ENCODE assay signal across 25 cellular contexts in genomic region chr22:44276041-44276440, GRCh38. TPM values are rescaled to one million over a fixed set of nuclear protein-coding genes. Genes with fewer than 3 reads are reported as not detected.
DNase-seq lines count a peak whose midpoint lies in the region; ATAC-seq, FAIRE-seq and TF ChIP-seq lines count a peak whose summit lies in the region.
"Had no signal": no experiment of that assay in that cellular context is flagged by ENCODE, and none has a peak within 500 bp of the region (broad histone marks: within the 10 kb centered on the region; RNA-seq: fewer than 3 reads in every experiment).

No MANE protein-coding gene starts in this region.

- H3K4ac ChIP-seq in H1 (replicated peaks; ENCODE audit: insufficient read length, low read depth, low read length): no peak overlapping the region

- no peak overlapping the region for H2AFZ ChIP-seq in H1 (ENCODE audit: low read length)

- H2BK15ac ChIP-seq in H1 (ENCODE audit: low read length): no peak overlapping the region

- H4K5ac ChIP-seq in H1 (ENCODE audit: insufficient read length, low read depth, low read length): no peak overlapping the region

- no peak overlapping the region for H3K14ac ChIP-seq in H1 (ENCODE audit: insufficient read length)

- 85% methylated on average over 10 of the region's 10 CpGs; no CpG with 5 or more reads in 1 of the 2 experiments for WGBS in H1 (ENCODE audit: extremely low coverage in 1 of 2, insufficient coverage in 1 of 2, insufficient read length in 1 of 2, insufficient replicate concordance in 2 of 2, low coverage in 1 of 2, low lambda C conversion rate in 2 of 2, missing lambda C conversion rate in 1 of 2), 2 experiments
- 80 to 87% (median 83%) methylated on average over 10 of the region's 10 CpGs for WGBS in spleen, 5 donors

- no peak overlapping the region for H4K91ac ChIP-seq in H1 (replicated peaks; ENCODE audit: insufficient read length, low read length)

- H3K79me2 ChIP-seq in H1 (ENCODE audit: control insufficient read depth in 1 of 2, insufficient read depth in 2 of 2, low read length in 2 of 2): no peaks in the 10 kb centered on the region

- peaks cover 0 to 11% (median 6%) of the 10 kb centered on the region in 4 experiments; a peak in 6 of 7 replicates for H3K4me1 ChIP-seq in H1 (replicated peaks in 1 of 4; ENCODE audit: control insufficient read depth in 3 of 4, insufficient read depth in 4 of 4, low read length in 3 of 4)
- no peaks in the 10 kb centered on the region for H3K4me1 ChIP-seq in mucosa of descending colon (ENCODE audit: low read depth)
- H3K4me1 ChIP-seq in spleen: peaks cover 0 to 4% (median 0%) of the 10 kb centered on the region in 6 donors

- TF ChIP-seq CTCF in H1 (IDR thresholded peaks at IDR 0.05; ENCODE audit: control extremely low read depth in 1 of 3, insufficient read depth in 1 of 3, low read depth in 1 of 3, low read length in 3 of 3): no peak
- TF ChIP-seq CTCF in mucosa of descending colon (IDR thresholded peaks at IDR 0.05): no peak
- TF ChIP-seq CTCF in spleen (IDR thresholded peaks at IDR 0.05 in 8 of 11, conservative IDR thresholded peaks at IDR 0.05 in 3 of 11): no peak
- TF ChIP-seq CTCF in foreskin fibroblast (IDR thresholded peaks at IDR 0.05; ENCODE audit: low read depth, low read length): no peak

- H3K79me1 ChIP-seq in H1 (ENCODE audit: low read depth, low read length): no peaks in the 10 kb centered on the region

- TF ChIP-seq EP300 in H1 (IDR thresholded peaks at IDR 0.05; ENCODE audit: borderline replicate concordance in 1 of 2, low read depth in 2 of 2, low read length in 2 of 2): no peak

- POLR2A ChIA-PET in H1 (lab: Charles Lee; ENCODE audit: partially characterized antibody): interaction anchor here (0.6 to 1.3 kb wide), 2 partner anchors 97 to 151 kb away, joined by 3 to 4 read pairs; no protein-coding TSS in a partner anchor

- H4K20me1 ChIP-seq in H1 (replicated peaks in 1 of 2; ENCODE audit: control insufficient read depth in 1 of 2, insufficient read depth in 2 of 2, low read length in 2 of 2): no peaks in the 10 kb centered on the region

- H3K56ac ChIP-seq in H1 (replicated peaks; ENCODE audit: insufficient read length, low read depth, low read length): no peak overlapping the region

- no peak for TF ChIP-seq POLR2A in H1 (IDR thresholded peaks at IDR 0.05; ENCODE audit: control extremely low read depth in 1 of 2, low read depth in 2 of 2, low read length in 2 of 2)
- TF ChIP-seq POLR2A in spleen (IDR thresholded peaks at IDR 0.05): no peak
- TF ChIP-seq POLR2A in GM18505 (IDR thresholded peaks at IDR 0.05; ENCODE audit: borderline replicate concordance, extremely low read depth, insufficient read depth, insufficient read length): no peak

- H2BK12ac ChIP-seq in H1 (ENCODE audit: low read depth, low read length): peak overlapping the region; percentile 60; the same call in 1 of the 2 replicates

- no peak overlapping the region for H3K9ac ChIP-seq in H1 (replicated peaks in 1 of 4; ENCODE audit: extremely low read depth in 1 of 4, low read depth in 3 of 4, low read length in 3 of 4)
- H3K9ac ChIP-seq: BLaER1 treated with 17β-estradiol and CSF1 and Interleukin-3, amounts not matched to agents 10 nM and 100 nM; SK-N-SH had no signal

- H2BK120ac ChIP-seq in H1 (replicated peaks; ENCODE audit: low read depth, low read length): no peak overlapping the region

- H3K9me3 ChIP-seq in H1 (ENCODE audit: insufficient read depth in 2 of 2, low read depth in 1 of 2, low read length in 1 of 2): no peaks in the 10 kb centered on the region
- H3K9me3 ChIP-seq in mucosa of descending colon: no peaks in the 10 kb centered on the region
- no peaks in the 10 kb centered on the region for H3K9me3 ChIP-seq in spleen
- H3K9me3 ChIP-seq: BLaER1 treated with 17β-estradiol and CSF1 and Interleukin-3, amounts not matched to agents 10 nM and 100 nM; SK-N-SH had no signal

- no peak overlapping the region for H3K18ac ChIP-seq in H1 (ENCODE audit: extremely low read depth, low read length)

- H4K8ac ChIP-seq in H1 (ENCODE audit: extremely low read depth, insufficient read depth, low read length): no peak overlapping the region

- H3K27ac ChIP-seq in H1 (ENCODE audit: low read depth, low read length) (no peak overlapping the region), spleen (no peak overlapping the region)
- H3K27ac ChIP-seq: BLaER1 treated with 17β-estradiol and CSF1 and Interleukin-3, amounts not matched to agents 10 nM and 100 nM had no signal

- no peaks in the 10 kb centered on the region for H3K36me3 ChIP-seq in H7 (replicated peaks; ENCODE audit: control insufficient read depth, insufficient read depth, low read length)
- H3K36me3 ChIP-seq in H1 (ENCODE audit: control insufficient read depth in 2 of 4, insufficient read depth in 4 of 4, low read length in 3 of 4): no peaks in the 10 kb centered on the region
- H3K36me3 ChIP-seq in mucosa of descending colon (ENCODE audit: low read depth): no peaks in the 10 kb centered on the region
- H3K36me3 ChIP-seq in spleen: no peaks in the 10 kb centered on the region
- H3K36me3 ChIP-seq: BLaER1 treated with 17β-estradiol and CSF1 and Interleukin-3, amounts not matched to agents 10 nM and 100 nM had no signal

- H3K23ac ChIP-seq in H1 (ENCODE audit: insufficient read length): no peak overlapping the region

- H2AK5ac ChIP-seq in H1 (ENCODE audit: low read depth, low read length): no peak overlapping the region

- no peaks in the 10 kb centered on the region for H3K23me2 ChIP-seq in H1 (ENCODE audit: low read depth, low read length)

- TF ChIP-seq RAD21 in H1 (IDR thresholded peaks at IDR 0.05 in 1 of 2, conservative IDR thresholded peaks at IDR 0.05 in 1 of 2; ENCODE audit: low read depth in 2 of 2, low read length in 2 of 2): no peak

- H3K27me3 ChIP-seq in H7 (ENCODE audit: control insufficient read depth, insufficient read depth, low read length): no peaks in the 10 kb centered on the region
- H3K27me3 ChIP-seq in H1 (replicated peaks in 1 of 4; ENCODE audit: control insufficient read depth in 3 of 4, extremely low read depth in 1 of 4, insufficient read depth in 3 of 4, low read length in 3 of 4): no peaks in the 10 kb centered on the region
- peaks cover 0 to 56% (median 0%) of the 10 kb centered on the region in 7 donors for H3K27me3 ChIP-seq in spleen (replicated peaks in 1 of 7)

- ATAC-seq in mucosa of descending colon: no peak
- no peak for ATAC-seq in GM18505 (IDR thresholded peaks at IDR 0.05; ENCODE audit: unreplicated experiment)

- H3K4me3 ChIP-seq in H7 (ENCODE audit: insufficient read depth, low read depth, low read length) (no peak overlapping the region), H1 (ENCODE audit: extremely low read depth in 1 of 4, insufficient read depth in 2 of 4, low read depth in 3 of 4, low read length in 4 of 4) (no peak overlapping the region), mucosa of descending colon (no peak overlapping the region), spleen (no peak overlapping the region), foreskin fibroblast (ENCODE audit: low read depth in 1 of 2, low read length in 2 of 2) (no peak overlapping the region)
- H3K4me3 ChIP-seq: BLaER1 treated with 17β-estradiol and CSF1 and Interleukin-3, amounts not matched to agents 10 nM and 100 nM had no signal

- intact Hi-C loops in mucosa of descending colon (cut with DNase I, micrococcal nuclease): no loop called here
- intact Hi-C loops in spleen (cut with DNase I; ENCODE audit: low total_unique reads): no loop called here

- no peak for FAIRE-seq in H1 (lab: Jason Lieb, UNC)
- FAIRE-seq: A204.1, GM12891, GM19239, RCC 7860 had no signal

- 0 out of 2 replicates have a peak overlapping the region, but pooled peaks have one; percentile 25 for H2BK20ac ChIP-seq in H1 (ENCODE audit: low read length)

- DNase-seq in H7 (peak; percentile 41), H1 (ENCODE audit: low read depth in 1 of 2, low spot score in 2 of 2) (no peak), mucosa of descending colon (peak in 2 of 3 donors; percentile 3 to 23), spleen (peak; percentile 47), NCI-H2081 (lab: John Stamatoyannopoulos, UW) (no peak), foreskin fibroblast (no peak), pons (ENCODE audit: low spot score) (no peak)
- DNase-seq: CD4-positive, alpha-beta T cell; COR-L47; DMS53; GDM1; NCI-H1092; NCI-H1417 treated with DMSO at 0.1 percent for 48 hours; NCI-H1694 treated with DMSO at 0.1 percent for 48 hours; NCI-H2081 treated with DMSO at 0.1 percent for 48 hours; NCI-H524 treated with DMSO at 0.1 percent for 48 hours; NCI-H774; SK-N-SH had no signal

- CTCF ChIA-PET in H1 (lab: Charles Lee; ENCODE audit: partially characterized antibody): interaction anchor here (0.6 to 1.6 kb wide), 6 partner anchors 11 to 283 kb away, joined by 3 to 4 read pairs (median 3); no protein-coding TSS in a partner anchor

- H2BK5ac ChIP-seq in H1 (ENCODE audit: low read depth, low read length): no peak overlapping the region

- H3K4me2 ChIP-seq in H1 (ENCODE audit: insufficient read depth in 1 of 2, low read depth in 2 of 2, low read length in 2 of 2): no peak overlapping the region
- H3K4me2 ChIP-seq: SK-N-SH had no signal

TF ChIP-seq in H1, 55 proteins besides CTCF, POLR2A, EP300 and RAD21 (continues in another document):
- TF ChIP-seq SIRT6 (IDR thresholded peaks at IDR 0.05; ENCODE audit: low read length) (no peak), NANOG (IDR thresholded peaks at IDR 0.05; ENCODE audit: insufficient read depth, low read depth, low read length, poor library complexity, severe bottlenecking) (no peak), SIX5 (IDR thresholded peaks at IDR 0.05; ENCODE audit: low read depth, low read length) (no peak), JUN (IDR thresholded peaks at IDR 0.05; ENCODE audit: low read depth, low read length) (no peak), TBP (IDR thresholded peaks at IDR 0.05; ENCODE audit: low read depth, low read length) (no peak)

RNA-seq across cellular contexts. Expression of gene SHISAL1, which starts 36.7 kb away (rescaled TPM):
- total RNA-seq in H7 (2014; rRNA removed; shearing (Covaris generic)): 1.3 and 2.9 TPM in 2 replicates
- total RNA-seq in H1 (2021; fragmentation: NEBNext Ultra II Directional; extraction: Animal tissue kit (Norgen Biotek cat#: 25700)): 5.4 and 5.8 TPM in 2 replicates
- polyA plus RNA-seq in H1 (2011; rRNA removed) (2.4 and 3.7 TPM in 2 replicates), spleen (under 1 TPM; 0.10 to 0.35 (median 0.15) TPM)
- polyA plus RNA-seq in H1 (2011; cell fraction: cytosol; rRNA removed): 2.7 TPM
- 3.0 TPM for polyA plus RNA-seq in H1 (2011; cell fraction: nucleus; rRNA removed)
- polyA plus RNA-seq in H1 (2012, experiment 1 of 2): 4.3 to 5.6 TPM (median 5.0 TPM) in 4 replicates
- polyA plus RNA-seq in H1 (2012, experiment 2 of 2): 3.5 TPM
- 2.3 TPM for polyA plus RNA-seq in H1 (2013, experiment 1 of 2)
- 2.5 TPM for polyA plus RNA-seq in H1 (2013, experiment 2 of 2)
- polyA minus RNA-seq in H1 (2011; rRNA and poly(A)+ RNA removed): 7.7 and 11.4 TPM in 2 replicates
- 2.6 TPM for polyA minus RNA-seq in H1 (2011; cell fraction: cytosol; rRNA and poly(A)+ RNA removed)
- 2.2 TPM for polyA minus RNA-seq in H1 (2011; cell fraction: nucleus; rRNA and poly(A)+ RNA removed)
- total RNA-seq in mucosa of descending colon (10 to 100 TPM in 1 of 3 donors, 1 to 10 TPM in 1, under 1 TPM in 1; 0.38 to 34.3 (median 1.1) TPM), spleen (under 1 TPM; 0.11 to 0.47 (median 0.26) TPM)
- total RNA-seq: CD4-positive, alpha-beta T cell; HT-29 had no signal

Comparison
In these comparisons a context has a peak if more than half of its experiments do, and no peak if none do; other contexts are left out.
1. DNase-seq: peak in H7 (single experiment), mucosa of descending colon (2 of 3) and spleen (single experiment); none in H1 (0 of 2), NCI-H2081 (0 of 2), foreskin fibroblast (0 of 2) and pons (single experiment).